1 cellular context compared by ENCODE assay signal in the genomic region with DNA sequence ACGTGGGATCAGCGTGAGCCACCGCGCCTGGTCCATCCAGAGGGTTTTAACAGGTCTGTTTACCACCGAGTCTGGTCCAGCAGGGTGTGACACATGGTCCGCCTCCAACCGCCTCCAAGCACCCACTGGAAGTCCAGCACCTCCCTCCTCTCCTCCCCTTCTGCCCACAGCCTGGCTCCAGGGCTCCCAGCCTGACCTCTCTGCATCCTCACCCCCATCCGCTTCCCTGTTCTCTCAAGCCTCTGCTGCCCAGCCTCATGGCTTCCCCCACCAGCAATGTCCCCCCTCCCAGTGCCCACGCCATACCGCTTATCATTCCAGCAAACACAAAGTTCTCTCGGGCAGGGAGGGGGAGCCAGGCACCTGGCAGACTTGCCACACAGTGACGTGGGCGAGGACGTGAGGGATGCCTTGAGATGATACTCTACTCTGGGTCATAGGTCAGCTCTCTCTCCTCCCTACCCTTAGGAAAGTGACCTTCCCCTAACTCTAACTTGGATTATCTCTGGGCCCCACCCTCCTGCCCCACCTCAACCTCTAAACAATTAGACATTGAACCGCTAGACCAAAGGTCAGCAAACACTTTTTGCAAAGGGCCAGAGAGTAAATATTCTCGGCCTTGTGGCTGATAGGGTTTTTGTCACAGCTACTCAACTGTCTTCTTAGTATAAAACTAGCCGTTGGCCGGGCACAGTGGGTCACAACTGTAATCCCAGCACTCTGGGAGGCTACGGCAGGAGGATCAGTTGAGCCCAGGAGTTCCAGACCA.
TF ChIP-seq lines count a peak whose summit lies in the region.

No MANE protein-coding gene starts in this region.

TF ChIP-seq in HepG2, 621 proteins besides CTCF, POLR2A, EP300 and RAD21 (continued from another document and continues in another):
- TF ChIP-seq SMAD1 (CRISPR knock-in tag; IDR thresholded peaks at IDR 0.05; ENCODE audit: borderline replicate concordance, low read depth), result peak; percentile 92; the same call in 1 of the 2 replicates
- TF ChIP-seq ZNF20 (CRISPR knock-in tag; IDR thresholded peaks at IDR 0.05), result no peak
- peak; percentile 63; the same call in 1 of the 2 replicates for TF ChIP-seq KLF11 (CRISPR knock-in tag; IDR thresholded peaks at IDR 0.05)
- no peak; the same call in 1 of the 2 replicates for TF ChIP-seq ARNT2 (CRISPR knock-in tag; IDR thresholded peaks at IDR 0.05; ENCODE audit: low read depth)
- TF ChIP-seq ZKSCAN8 (CRISPR knock-in tag; IDR thresholded peaks at IDR 0.05; ENCODE audit: borderline replicate concordance), result peak; percentile 84; the same call in 1 of the 2 replicates
- no peak; the same call in 1 of the 2 replicates for TF ChIP-seq FOXP1 (IDR thresholded peaks at IDR 0.05)
- TF ChIP-seq FOXP1 (CRISPR knock-in tag; IDR thresholded peaks at IDR 0.05), result peak; percentile 94
- TF ChIP-seq ZNF75D (CRISPR knock-in tag; IDR thresholded peaks at IDR 0.05; ENCODE audit: borderline replicate concordance), result no peak
- no peak for TF ChIP-seq ZNF773 (CRISPR knock-in tag; IDR thresholded peaks at IDR 0.05; ENCODE audit: borderline replicate concordance)
- no peak for TF ChIP-seq TBP (CRISPR knock-in tag; IDR thresholded peaks at IDR 0.05)
- TF ChIP-seq ZNF781 (CRISPR knock-in tag; IDR thresholded peaks at IDR 0.05; ENCODE audit: borderline replicate concordance, not compliant biosample characterization), result no peak
- peak; percentile 99 for TF ChIP-seq TARDBP (CRISPR knock-in tag; IDR thresholded peaks at IDR 0.05)
- TF ChIP-seq MZF1 (CRISPR knock-in tag; IDR thresholded peaks at IDR 0.05; ENCODE audit: borderline replicate concordance), result no peak
- TF ChIP-seq ZNF329 (CRISPR knock-in tag; IDR thresholded peaks at IDR 0.05; ENCODE audit: low read depth), result 0 out of 2 replicates have a peak, but pooled peaks have one; percentile 41
- TF ChIP-seq, protein P1, sequence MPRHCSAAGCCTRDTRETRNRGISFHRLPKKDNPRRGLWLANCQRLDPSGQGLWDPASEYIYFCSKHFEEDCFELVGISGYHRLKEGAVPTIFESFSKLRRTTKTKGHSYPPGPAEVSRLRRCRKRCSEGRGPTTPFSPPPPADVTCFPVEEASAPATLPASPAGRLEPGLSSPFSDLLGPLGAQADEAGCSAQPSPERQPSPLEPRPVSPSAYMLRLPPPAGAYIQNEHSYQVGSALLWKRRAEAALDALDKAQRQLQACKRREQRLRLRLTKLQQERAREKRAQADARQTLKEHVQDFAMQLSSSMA (CRISPR knock-in tag; IDR thresholded peaks at IDR 0.05), result no peak
- TF ChIP-seq GZF1 (CRISPR knock-in tag; IDR thresholded peaks at IDR 0.05), result no peak
- TF ChIP-seq BHLHE40 (IDR thresholded peaks at IDR 0.05; ENCODE audit: low read length), result no peak
- TF ChIP-seq ZNF816 (CRISPR knock-in tag; IDR thresholded peaks at IDR 0.05; ENCODE audit: borderline replicate concordance), result peak; percentile 41; the same call in 1 of the 2 replicates
- no peak for TF ChIP-seq TGIF2 (CRISPR knock-in tag; IDR thresholded peaks at IDR 0.05)
- peak; percentile 98 for TF ChIP-seq SOX5 (CRISPR knock-in tag; IDR thresholded peaks at IDR 0.05; ENCODE audit: borderline replicate concordance)
- TF ChIP-seq, protein P2, sequence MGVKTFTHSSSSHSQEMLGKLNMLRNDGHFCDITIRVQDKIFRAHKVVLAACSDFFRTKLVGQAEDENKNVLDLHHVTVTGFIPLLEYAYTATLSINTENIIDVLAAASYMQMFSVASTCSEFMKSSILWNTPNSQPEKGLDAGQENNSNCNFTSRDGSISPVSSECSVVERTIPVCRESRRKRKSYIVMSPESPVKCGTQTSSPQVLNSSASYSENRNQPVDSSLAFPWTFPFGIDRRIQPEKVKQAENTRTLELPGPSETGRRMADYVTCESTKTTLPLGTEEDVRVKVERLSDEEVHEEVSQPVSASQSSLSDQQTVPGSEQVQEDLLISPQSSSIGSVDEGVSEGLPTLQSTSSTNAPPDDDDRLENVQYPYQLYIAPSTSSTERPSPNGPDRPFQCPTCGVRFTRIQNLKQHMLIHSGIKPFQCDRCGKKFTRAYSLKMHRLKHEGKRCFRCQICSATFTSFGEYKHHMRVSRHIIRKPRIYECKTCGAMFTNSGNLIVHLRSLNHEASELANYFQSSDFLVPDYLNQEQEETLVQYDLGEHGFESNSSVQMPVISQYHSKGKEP (CRISPR knock-in tag; IDR thresholded peaks at IDR 0.05), result no peak
- TF ChIP-seq ZFYVE20 (CRISPR knock-in tag; IDR thresholded peaks at IDR 0.05; ENCODE audit: borderline replicate concordance, low read depth), result no peak
- TF ChIP-seq ZNF775 (CRISPR knock-in tag; IDR thresholded peaks at IDR 0.05; ENCODE audit: borderline replicate concordance), result no peak
- TF ChIP-seq SNAI1 (CRISPR knock-in tag; IDR thresholded peaks at IDR 0.05; ENCODE audit: borderline replicate concordance), result no peak
- TF ChIP-seq RBM39 (IDR thresholded peaks at IDR 0.05; ENCODE audit: low read depth, low read length, poor library complexity, severe bottlenecking), result no peak
- TF ChIP-seq RXRB (CRISPR knock-in tag; IDR thresholded peaks at IDR 0.05; ENCODE audit: borderline replicate concordance), result peak; percentile 98
- no peak for TF ChIP-seq ZNF563 (CRISPR knock-in tag; IDR thresholded peaks at IDR 0.05)
- TF ChIP-seq ETV6 (CRISPR knock-in tag; conservative IDR thresholded peaks at IDR 0.05), result no peak; the same call in 1 of the 2 replicates
- TF ChIP-seq, protein P3, sequence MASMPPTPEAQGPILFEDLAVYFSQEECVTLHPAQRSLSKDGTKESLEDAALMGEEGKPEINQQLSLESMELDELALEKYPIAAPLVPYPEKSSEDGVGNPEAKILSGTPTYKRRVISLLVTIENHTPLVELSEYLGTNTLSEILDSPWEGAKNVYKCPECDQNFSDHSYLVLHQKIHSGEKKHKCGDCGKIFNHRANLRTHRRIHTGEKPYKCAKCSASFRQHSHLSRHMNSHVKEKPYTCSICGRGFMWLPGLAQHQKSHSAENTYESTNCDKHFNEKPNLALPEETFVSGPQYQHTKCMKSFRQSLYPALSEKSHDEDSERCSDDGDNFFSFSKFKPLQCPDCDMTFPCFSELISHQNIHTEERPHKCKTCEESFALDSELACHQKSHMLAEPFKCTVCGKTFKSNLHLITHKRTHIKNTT (CRISPR knock-in tag; IDR thresholded peaks at IDR 0.05), result no peak
- TF ChIP-seq MYC (CRISPR knock-in tag; IDR thresholded peaks at IDR 0.05; ENCODE audit: borderline replicate concordance), result peak; percentile 88
- TF ChIP-seq, protein P4, sequence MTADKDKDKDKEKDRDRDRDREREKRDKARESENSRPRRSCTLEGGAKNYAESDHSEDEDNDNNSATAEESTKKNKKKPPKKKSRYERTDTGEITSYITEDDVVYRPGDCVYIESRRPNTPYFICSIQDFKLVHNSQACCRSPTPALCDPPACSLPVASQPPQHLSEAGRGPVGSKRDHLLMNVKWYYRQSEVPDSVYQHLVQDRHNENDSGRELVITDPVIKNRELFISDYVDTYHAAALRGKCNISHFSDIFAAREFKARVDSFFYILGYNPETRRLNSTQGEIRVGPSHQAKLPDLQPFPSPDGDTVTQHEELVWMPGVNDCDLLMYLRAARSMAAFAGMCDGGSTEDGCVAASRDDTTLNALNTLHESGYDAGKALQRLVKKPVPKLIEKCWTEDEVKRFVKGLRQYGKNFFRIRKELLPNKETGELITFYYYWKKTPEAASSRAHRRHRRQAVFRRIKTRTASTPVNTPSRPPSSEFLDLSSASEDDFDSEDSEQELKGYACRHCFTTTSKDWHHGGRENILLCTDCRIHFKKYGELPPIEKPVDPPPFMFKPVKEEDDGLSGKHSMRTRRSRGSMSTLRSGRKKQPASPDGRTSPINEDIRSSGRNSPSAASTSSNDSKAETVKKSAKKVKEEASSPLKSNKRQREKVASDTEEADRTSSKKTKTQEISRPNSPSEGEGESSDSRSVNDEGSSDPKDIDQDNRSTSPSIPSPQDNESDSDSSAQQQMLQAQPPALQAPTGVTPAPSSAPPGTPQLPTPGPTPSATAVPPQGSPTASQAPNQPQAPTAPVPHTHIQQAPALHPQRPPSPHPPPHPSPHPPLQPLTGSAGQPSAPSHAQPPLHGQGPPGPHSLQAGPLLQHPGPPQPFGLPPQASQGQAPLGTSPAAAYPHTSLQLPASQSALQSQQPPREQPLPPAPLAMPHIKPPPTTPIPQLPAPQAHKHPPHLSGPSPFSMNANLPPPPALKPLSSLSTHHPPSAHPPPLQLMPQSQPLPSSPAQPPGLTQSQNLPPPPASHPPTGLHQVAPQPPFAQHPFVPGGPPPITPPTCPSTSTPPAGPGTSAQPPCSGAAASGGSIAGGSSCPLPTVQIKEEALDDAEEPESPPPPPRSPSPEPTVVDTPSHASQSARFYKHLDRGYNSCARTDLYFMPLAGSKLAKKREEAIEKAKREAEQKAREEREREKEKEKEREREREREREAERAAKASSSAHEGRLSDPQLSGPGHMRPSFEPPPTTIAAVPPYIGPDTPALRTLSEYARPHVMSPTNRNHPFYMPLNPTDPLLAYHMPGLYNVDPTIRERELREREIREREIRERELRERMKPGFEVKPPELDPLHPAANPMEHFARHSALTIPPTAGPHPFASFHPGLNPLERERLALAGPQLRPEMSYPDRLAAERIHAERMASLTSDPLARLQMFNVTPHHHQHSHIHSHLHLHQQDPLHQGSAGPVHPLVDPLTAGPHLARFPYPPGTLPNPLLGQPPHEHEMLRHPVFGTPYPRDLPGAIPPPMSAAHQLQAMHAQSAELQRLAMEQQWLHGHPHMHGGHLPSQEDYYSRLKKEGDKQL (CRISPR knock-in tag; IDR thresholded peaks at IDR 0.05; ENCODE audit: low read depth), result peak; percentile 91
- TF ChIP-seq, protein P5, sequence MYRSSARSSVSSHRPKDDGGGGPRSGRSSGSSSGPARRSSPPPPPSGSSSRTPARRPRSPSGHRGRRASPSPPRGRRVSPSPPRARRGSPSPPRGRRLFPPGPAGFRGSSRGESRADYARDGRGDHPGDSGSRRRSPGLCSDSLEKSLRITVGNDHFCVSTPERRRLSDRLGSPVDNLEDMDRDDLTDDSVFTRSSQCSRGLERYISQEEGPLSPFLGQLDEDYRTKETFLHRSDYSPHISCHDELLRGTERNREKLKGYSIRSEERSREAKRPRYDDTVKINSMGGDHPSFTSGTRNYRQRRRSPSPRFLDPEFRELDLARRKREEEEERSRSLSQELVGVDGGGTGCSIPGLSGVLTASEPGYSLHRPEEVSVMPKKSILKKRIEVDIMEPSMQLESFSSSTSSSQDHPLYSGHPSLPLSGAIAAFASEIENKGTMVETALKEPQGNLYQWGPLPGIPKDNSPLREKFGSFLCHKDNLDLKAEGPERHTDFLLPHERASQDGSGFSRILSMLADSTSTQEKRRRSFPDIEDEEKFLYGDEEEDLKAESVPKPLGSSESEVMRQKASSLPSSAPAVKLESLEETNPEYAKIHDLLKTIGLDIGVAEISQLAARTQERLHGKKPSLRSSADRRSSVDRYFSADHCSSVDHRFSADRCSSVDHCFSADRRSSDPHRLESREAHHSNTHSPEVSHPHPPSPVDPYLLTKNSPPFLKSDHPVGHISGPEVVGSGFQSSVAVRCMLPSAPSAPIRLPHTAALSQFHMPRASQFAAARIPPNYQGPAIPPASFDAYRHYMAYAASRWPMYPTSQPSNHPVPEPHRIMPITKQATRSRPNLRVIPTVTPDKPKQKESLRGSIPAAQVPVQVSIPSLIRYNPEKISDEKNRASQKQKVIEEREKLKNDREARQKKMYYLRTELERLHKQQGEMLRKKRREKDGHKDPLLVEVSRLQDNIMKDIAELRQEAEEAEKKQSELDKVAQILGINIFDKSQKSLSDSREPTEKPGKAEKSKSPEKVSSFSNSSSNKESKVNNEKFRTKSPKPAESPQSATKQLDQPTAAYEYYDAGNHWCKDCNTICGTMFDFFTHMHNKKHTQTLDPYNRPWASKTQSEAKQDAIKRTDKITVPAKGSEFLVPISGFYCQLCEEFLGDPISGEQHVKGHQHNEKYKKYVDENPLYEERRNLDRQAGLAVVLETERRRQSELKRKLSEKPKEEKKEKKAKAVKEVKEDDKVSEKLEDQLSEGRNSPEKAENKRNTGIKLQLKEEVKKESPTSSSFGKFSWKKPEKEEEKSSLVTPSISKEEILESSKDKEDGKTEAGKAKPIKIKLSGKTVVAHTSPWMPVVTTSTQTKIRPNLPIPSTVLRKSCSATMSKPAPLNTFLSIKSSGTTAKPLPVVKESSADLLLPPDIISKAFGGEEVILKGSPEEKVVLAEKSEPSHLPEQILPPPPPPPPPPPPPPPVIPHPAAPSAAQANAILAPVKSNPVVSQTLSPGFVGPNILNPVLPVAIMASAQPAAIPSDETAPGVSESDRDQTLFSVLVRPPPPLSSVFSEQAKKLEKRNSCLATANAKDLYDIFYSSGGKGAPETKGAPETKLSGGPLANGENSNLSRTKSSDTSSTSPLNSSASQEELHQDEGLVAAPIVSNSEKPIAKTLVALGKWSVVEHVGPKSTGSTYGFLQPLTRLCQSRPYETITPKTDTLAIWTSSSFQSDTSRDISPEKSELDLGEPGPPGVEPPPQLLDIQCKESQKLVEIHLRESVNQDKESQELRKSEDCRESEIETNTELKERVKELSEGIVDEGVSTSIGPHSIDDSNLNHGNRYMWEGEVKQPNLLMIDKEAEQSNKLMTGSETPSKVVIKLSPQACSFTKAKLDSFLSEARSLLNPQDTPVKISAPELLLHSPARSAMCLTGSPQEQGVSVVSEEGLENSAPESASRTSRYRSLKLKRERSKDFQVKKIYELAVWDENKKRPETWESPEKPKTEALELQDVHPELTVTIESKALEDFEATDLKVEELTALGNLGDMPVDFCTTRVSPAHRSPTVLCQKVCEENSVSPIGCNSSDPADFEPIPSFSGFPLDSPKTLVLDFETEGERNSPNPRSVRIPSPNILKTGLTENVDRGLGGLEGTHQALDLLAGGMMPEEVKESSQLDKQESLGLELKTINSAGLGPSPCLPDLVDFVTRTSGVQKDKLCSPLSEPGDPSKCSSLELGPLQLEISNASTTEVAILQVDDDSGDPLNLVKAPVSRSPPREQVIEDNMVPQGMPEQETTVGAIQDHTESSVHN (CRISPR knock-in tag; IDR thresholded peaks at IDR 0.05), result no peak
- TF ChIP-seq HDAC2 (CRISPR knock-in tag; IDR thresholded peaks at IDR 0.05), result peak; percentile 99
- peak; percentile 51; the same call in 1 of the 2 replicates for TF ChIP-seq GATAD1 (CRISPR knock-in tag; IDR thresholded peaks at IDR 0.05)
- peak; percentile 84; the same call in 1 of the 2 replicates for TF ChIP-seq ZNF567 (CRISPR knock-in tag; IDR thresholded peaks at IDR 0.05; ENCODE audit: borderline replicate concordance)
- peak; percentile 90 for TF ChIP-seq ZEB1 (IDR thresholded peaks at IDR 0.05; ENCODE audit: insufficient replicate concordance, low read depth)
